Comparison of ENCODE assay signal across 1 cellular context in genomic region chr17:48997103-48997826, GRCh38.
A peak's percentile ranks its signal among the peaks of the same experiment; 100 is the strongest.
TF ChIP-seq lines count a peak whose summit lies in the region.

Gene IGF2BP1 (plus strand): TSS chr17:48997385. CDS start chr17:48997746, 361 bp downstream.

TF ChIP-seq in K562, 482 proteins besides CTCF, POLR2A, EP300 and RAD21 (continued from another document and continues in another):
- no peak for TF ChIP-seq SIX5 (IDR thresholded peaks at IDR 0.05; ENCODE audit: borderline replicate concordance in 1 of 2, insufficient read depth in 1 of 2, low read depth in 1 of 2, low read length in 2 of 2)
- peak; percentile 50 for TF ChIP-seq PHF8 (IDR thresholded peaks at IDR 0.05; ENCODE audit: borderline replicate concordance, low read length)
- no peak for TF ChIP-seq NFE2 (IDR thresholded peaks at IDR 0.05; ENCODE audit: low read depth)
- no peak for TF ChIP-seq PHTF2 (CRISPR knock-in tag; IDR thresholded peaks at IDR 0.05)
- no peak for TF ChIP-seq SMAD4 (CRISPR knock-in tag; conservative IDR thresholded peaks at IDR 0.05)
- TF ChIP-seq CREB1 (IDR thresholded peaks at IDR 0.05), result no peak
- TF ChIP-seq CREB1 (CRISPR knock-in tag; IDR thresholded peaks at IDR 0.05), result 0 out of 2 replicates have a peak, but pooled peaks have one; percentile 44
- peak; percentile 85 for TF ChIP-seq CHD1 (IDR thresholded peaks at IDR 0.05; ENCODE audit: low read length)
- no peak for TF ChIP-seq NFIX (CRISPR knock-in tag; IDR thresholded peaks at IDR 0.05; ENCODE audit: low read depth)
- TF ChIP-seq TEAD2 (tag; IDR thresholded peaks at IDR 0.05), result no peak
- no peak for TF ChIP-seq FOXO4 (CRISPR knock-in tag; IDR thresholded peaks at IDR 0.05)
- TF ChIP-seq ZBTB1 (CRISPR knock-in tag; IDR thresholded peaks at IDR 0.05; ENCODE audit: borderline replicate concordance, low read depth), result peak; percentile 73; the same call in 1 of the 2 replicates
- TF ChIP-seq PHF21A (IDR thresholded peaks at IDR 0.05; ENCODE audit: borderline replicate concordance, low read depth), result 0 out of 2 replicates have a peak, but pooled peaks have one; percentile 48
- TF ChIP-seq MITF (IDR thresholded peaks at IDR 0.05), result no peak
- TF ChIP-seq EWSR1 (IDR thresholded peaks at IDR 0.05; ENCODE audit: borderline replicate concordance, low read depth, partially characterized antibody), result no peak
- peak; percentile 87 for TF ChIP-seq ZFX (CRISPR knock-in tag; IDR thresholded peaks at IDR 0.05)
- no peak for TF ChIP-seq ZNF274 (IDR thresholded peaks at IDR 0.05; ENCODE audit: borderline replicate concordance, low read depth, low read length)
- no peak for TF ChIP-seq ZBTB5 (IDR thresholded peaks at IDR 0.05)
- no peak for TF ChIP-seq ZBTB11 (CRISPR knock-in tag; IDR thresholded peaks at IDR 0.05)
- no peak for TF ChIP-seq SMC3 (conservative IDR thresholded peaks at IDR 0.05; ENCODE audit: insufficient read depth, low read depth, low read length)
- TF ChIP-seq ETS1 (conservative IDR thresholded peaks at IDR 0.05; ENCODE audit: control insufficient read depth, low read depth, low read length), result no peak; the same call in 1 of the 2 replicates
- no peak for TF ChIP-seq BCOR (IDR thresholded peaks at IDR 0.05)
- no peak for TF ChIP-seq ZNF79 (CRISPR knock-in tag; IDR thresholded peaks at IDR 0.05; ENCODE audit: low read depth)
- no peak for TF ChIP-seq MAFF (IDR thresholded peaks at IDR 0.05; ENCODE audit: low read length)
- no peak for TF ChIP-seq TARDBP (IDR thresholded peaks at IDR 0.05)
- TF ChIP-seq POLR3G (IDR thresholded peaks at IDR 0.05; ENCODE audit: extremely low read depth, insufficient read length, insufficient replicate concordance), result no peak
- TF ChIP-seq NFIC (IDR thresholded peaks at IDR 0.05), result no peak
- no peak for TF ChIP-seq NFYB (IDR thresholded peaks at IDR 0.05; ENCODE audit: extremely low read depth, insufficient read length)
- no peak for TF ChIP-seq RBFOX2 (IDR thresholded peaks at IDR 0.05; ENCODE audit: low read depth, low read length)
- TF ChIP-seq ZKSCAN3 (CRISPR knock-in tag; IDR thresholded peaks at IDR 0.05), result no peak
- TF ChIP-seq CREBBP (IDR thresholded peaks at IDR 0.05; ENCODE audit: low read depth, low read length), result no peak
- TF ChIP-seq, protein P1, sequence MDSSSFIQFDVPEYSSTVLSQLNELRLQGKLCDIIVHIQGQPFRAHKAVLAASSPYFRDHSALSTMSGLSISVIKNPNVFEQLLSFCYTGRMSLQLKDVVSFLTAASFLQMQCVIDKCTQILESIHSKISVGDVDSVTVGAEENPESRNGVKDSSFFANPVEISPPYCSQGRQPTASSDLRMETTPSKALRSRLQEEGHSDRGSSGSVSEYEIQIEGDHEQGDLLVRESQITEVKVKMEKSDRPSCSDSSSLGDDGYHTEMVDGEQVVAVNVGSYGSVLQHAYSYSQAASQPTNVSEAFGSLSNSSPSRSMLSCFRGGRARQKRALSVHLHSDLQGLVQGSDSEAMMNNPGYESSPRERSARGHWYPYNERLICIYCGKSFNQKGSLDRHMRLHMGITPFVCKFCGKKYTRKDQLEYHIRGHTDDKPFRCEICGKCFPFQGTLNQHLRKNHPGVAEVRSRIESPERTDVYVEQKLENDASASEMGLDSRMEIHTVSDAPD (CRISPR knock-in tag; IDR thresholded peaks at IDR 0.05), result no peak
- TF ChIP-seq NFATC3 (IDR thresholded peaks at IDR 0.05), result no peak
- TF ChIP-seq HMG20B (CRISPR knock-in tag; IDR thresholded peaks at IDR 0.05), result no peak
- TF ChIP-seq ZNF644 (tag; IDR thresholded peaks at IDR 0.05; ENCODE audit: low read depth), result no peak
- TF ChIP-seq FOXJ3 (CRISPR knock-in tag; IDR thresholded peaks at IDR 0.05), result no peak
- peak; percentile 26; the same call in 1 of the 2 replicates for TF ChIP-seq RAD51 (IDR thresholded peaks at IDR 0.05; ENCODE audit: borderline replicate concordance, low read depth)
- no peak for TF ChIP-seq ZNF224 (CRISPR knock-in tag; IDR thresholded peaks at IDR 0.05)
- no peak for TF ChIP-seq TFE3 (CRISPR knock-in tag; IDR thresholded peaks at IDR 0.05)
- TF ChIP-seq FOXP1 (CRISPR knock-in tag; IDR thresholded peaks at IDR 0.05), result no peak; the same call in 1 of the 2 replicates
- TF ChIP-seq YY1 (IDR thresholded peaks at IDR 0.05; ENCODE audit: borderline replicate concordance in 1 of 3, control insufficient read depth in 1 of 3, extremely low read depth in 1 of 3, insufficient read depth in 3 of 3, insufficient read length in 1 of 3, insufficient replicate concordance in 2 of 3, low read depth in 1 of 3, low read length in 2 of 3), result peak in 2 of 3 experiments; percentile 45 to 54
- TF ChIP-seq MED1 (CRISPR knock-in tag; IDR thresholded peaks at IDR 0.05; ENCODE audit: borderline replicate concordance), result no peak
- TF ChIP-seq TFAP4 (CRISPR knock-in tag; IDR thresholded peaks at IDR 0.05; ENCODE audit: borderline replicate concordance), result 0 out of 2 replicates have a peak, but pooled peaks have one; percentile 11
- TF ChIP-seq ZNF24 (IDR thresholded peaks at IDR 0.05), result no peak
- no peak for TF ChIP-seq ADNP (tag; IDR thresholded peaks at IDR 0.05)
- TF ChIP-seq ZNF277 (CRISPR knock-in tag; IDR thresholded peaks at IDR 0.05; ENCODE audit: borderline replicate concordance), result no peak
- no peak for TF ChIP-seq ZNF253 (CRISPR knock-in tag; conservative IDR thresholded peaks at IDR 0.05)
- TF ChIP-seq MCM2 (IDR thresholded peaks at IDR 0.05; ENCODE audit: low read depth), result no peak
- TF ChIP-seq, protein P2, sequence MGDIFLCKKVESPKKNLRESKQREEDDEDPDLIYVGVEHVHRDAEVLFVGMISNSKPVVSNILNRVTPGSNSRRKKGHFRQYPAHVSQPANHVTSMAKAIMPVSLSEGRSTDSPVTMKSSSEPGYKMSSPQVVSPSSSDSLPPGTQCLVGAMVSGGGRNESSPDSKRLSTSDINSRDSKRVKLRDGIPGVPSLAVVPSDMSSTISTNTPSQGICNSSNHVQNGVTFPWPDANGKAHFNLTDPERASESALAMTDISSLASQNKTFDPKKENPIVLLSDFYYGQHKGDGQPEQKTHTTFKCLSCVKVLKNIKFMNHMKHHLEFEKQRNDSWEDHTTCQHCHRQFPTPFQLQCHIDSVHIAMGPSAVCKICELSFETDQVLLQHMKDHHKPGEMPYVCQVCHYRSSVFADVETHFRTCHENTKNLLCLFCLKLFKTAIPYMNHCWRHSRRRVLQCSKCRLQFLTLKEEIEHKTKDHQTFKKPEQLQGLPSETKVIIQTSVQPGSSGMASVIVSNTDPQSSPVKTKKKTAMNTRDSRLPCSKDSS (IDR thresholded peaks at IDR 0.05; ENCODE audit: low read depth, partially characterized antibody), result no peak
- TF ChIP-seq E2F3 (CRISPR knock-in tag; IDR thresholded peaks at IDR 0.05), result no peak
- no peak for TF ChIP-seq KLF16 (IDR thresholded peaks at IDR 0.05)
- no peak for TF ChIP-seq THAP7 (CRISPR knock-in tag; IDR thresholded peaks at IDR 0.05)
- no peak for TF ChIP-seq WHSC1 (IDR thresholded peaks at IDR 0.05; ENCODE audit: low read length)
- TF ChIP-seq HDAC3 (IDR thresholded peaks at IDR 0.05; ENCODE audit: borderline replicate concordance, partially characterized antibody), result no peak
